ENCODE assay signal across 8 cellular contexts in the genomic region with DNA sequence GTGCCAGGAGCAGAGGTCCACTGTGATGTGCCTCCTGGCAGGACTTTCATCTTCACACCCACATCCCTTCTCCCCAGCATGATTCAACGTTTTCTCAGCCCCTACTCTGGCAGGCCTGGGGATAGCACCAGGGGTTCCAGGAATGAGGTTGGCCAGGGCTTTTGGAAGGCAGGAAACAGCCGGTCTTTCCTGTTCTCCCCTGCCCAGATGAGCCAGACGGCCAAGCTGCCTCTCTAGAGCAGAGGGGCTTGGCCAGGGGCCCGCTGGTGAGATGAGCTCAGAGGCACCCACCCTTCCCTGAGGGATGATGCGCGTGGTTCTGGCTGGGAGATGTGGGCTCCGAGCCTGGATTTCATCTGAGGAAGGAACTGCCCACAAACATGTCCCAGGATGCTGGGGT. TPM values are rescaled to one million over a fixed set of nuclear protein-coding genes. Genes with fewer than 3 reads are reported as not detected.
DNase-seq lines count a peak whose midpoint lies in the region; ATAC-seq and TF ChIP-seq lines count a peak whose summit lies in the region.

No MANE protein-coding gene starts in this region.

- H3K4me3 ChIP-seq in RWPE2 (ENCODE audit: severe bottlenecking) (no peak overlapping the region), fibroblast of the aortic adventitia (ENCODE audit: low read depth, low read length) (no peak overlapping the region), endodermal cell (ENCODE audit: low read length) (no peak overlapping the region)

- intact Hi-C loops in posterior vena cava (cut with DNase I), result no loop called here

- no peaks in the 10 kb centered on the region for H3K27me3 Mint-ChIP-seq in endodermal cell (ENCODE audit: insufficient read depth)
- peaks cover 20% of the 10 kb centered on the region for H3K27me3 Mint-ChIP-seq in activated T-cell treated with anti-CD3 and anti-CD28 coated beads, Interleukin-2, amount 50 U/mL, for 72 hours (ENCODE audit: low read depth)

- H3K4me1 Mint-ChIP-seq in endodermal cell, result no peaks in the 10 kb centered on the region
- peaks cover 10% of the 10 kb centered on the region for H3K4me1 Mint-ChIP-seq in activated T-cell treated with anti-CD3 and anti-CD28 coated beads, Interleukin-2, amount 50 U/mL, for 72 hours (ENCODE audit: low read depth)

- H3K27ac ChIP-seq in RWPE2 (ENCODE audit: poor library complexity, severe bottlenecking), result peak overlapping the region; percentile 42
- H3K27ac ChIP-seq in endodermal cell (ENCODE audit: low read depth, low read length), result no peak overlapping the region

- peak in 8 of 14 donors; percentile 4 to 90 (median 23) for DNase-seq in C1 segment of cervical spinal cord (lab: John Stamatoyannopoulos, UW)
- peak; percentile 91 for DNase-seq in RWPE2 (ENCODE audit: low spot score)
- peak; percentile 97 for DNase-seq in fibroblast of the aortic adventitia (ENCODE audit: low read depth)
- DNase-seq in posterior vena cava (ENCODE audit: low spot score), result peak; percentile 97
- DNase-seq in iPS-NIHi7 (ENCODE audit: extremely low spot score), result no peak
- no peak for DNase-seq in endodermal cell
- no peak for DNase-seq in SIG-M5 (lab: John Stamatoyannopoulos, UW)
- DNase-seq in activated T-cell treated with anti-CD3 and anti-CD28 coated beads, Interleukin-2, amount 50 U/mL, for 72 hours, result no peak

- H3K27me3 ChIP-seq in RWPE2 (ENCODE audit: insufficient read depth, poor library complexity, severe bottlenecking) (no peaks in the 10 kb centered on the region), endodermal cell (ENCODE audit: control insufficient read depth, insufficient read depth, low read length, poor library complexity, severe bottlenecking) (no peaks in the 10 kb centered on the region)

- H3K9me3 ChIP-seq in RWPE2 (ENCODE audit: severe bottlenecking) (no peaks in the 10 kb centered on the region), endodermal cell (ENCODE audit: control insufficient read depth, low read length) (no peaks in the 10 kb centered on the region)

- H3K36me3 Mint-ChIP-seq in endodermal cell (ENCODE audit: low read depth), result peaks cover 16% of the 10 kb centered on the region
- peaks cover 0 to 1% of the 10 kb centered on the region in 2 donors for H3K36me3 Mint-ChIP-seq in activated T-cell treated with anti-CD3 and anti-CD28 coated beads, Interleukin-2, amount 50 U/mL, for 72 hours (ENCODE audit: insufficient read depth in 2 of 2)

- TF ChIP-seq CTCF in RWPE2 (IDR thresholded peaks at IDR 0.05; ENCODE audit: poor library complexity, severe bottlenecking), result no peak
- TF ChIP-seq CTCF in fibroblast of the aortic adventitia (IDR thresholded peaks at IDR 0.05; ENCODE audit: insufficient read depth, low read length), result peak; percentile 13
- no peak for TF ChIP-seq CTCF in endodermal cell (conservative IDR thresholded peaks at IDR 0.05)

- H3K9ac ChIP-seq in endodermal cell (ENCODE audit: extremely low read depth, low read length, poor library complexity, severe bottlenecking), result no peak overlapping the region

- H3K9me3 Mint-ChIP-seq in endodermal cell, result no peaks in the 10 kb centered on the region
- no peaks in the 10 kb centered on the region for H3K9me3 Mint-ChIP-seq in activated T-cell treated with anti-CD3 and anti-CD28 coated beads, Interleukin-2, amount 50 U/mL, for 72 hours

- peak; percentile 82 for ATAC-seq in RWPE2 (ENCODE audit: low read depth)
- ATAC-seq in activated T-cell treated with anti-CD3 and anti-CD28 coated beads, Interleukin-2, amount 50 U/mL, for 72 hours (replicated peaks in 1 of 2), result no peak

- H3K27ac Mint-ChIP-seq in endodermal cell, result no peak overlapping the region
- H3K27ac Mint-ChIP-seq in activated T-cell treated with anti-CD3 and anti-CD28 coated beads, Interleukin-2, amount 50 U/mL, for 72 hours, result no peak overlapping the region

- H3K4me3 Mint-ChIP-seq in endodermal cell, result no peak overlapping the region
- no peak overlapping the region for H3K4me3 Mint-ChIP-seq in activated T-cell treated with anti-CD3 and anti-CD28 coated beads, Interleukin-2, amount 50 U/mL, for 72 hours

- 84 to 89% methylated on average over 6 to 7 of the region's 7 CpGs for WGBS in endodermal cell (ENCODE audit: insufficient coverage in 1 of 2, insufficient read length in 1 of 2), 2 experiments

- H3K4me1 ChIP-seq in RWPE2 (ENCODE audit: insufficient read depth, poor library complexity, severe bottlenecking) (peaks cover 13% of the 10 kb centered on the region), endodermal cell (ENCODE audit: control insufficient read depth, insufficient read depth, low read length) (no peaks in the 10 kb centered on the region)

- no peaks in the 10 kb centered on the region; the same call in 1 of the 2 replicates for H3K36me3 ChIP-seq in RWPE2 (ENCODE audit: low read depth)
- H3K36me3 ChIP-seq in endodermal cell (ENCODE audit: control insufficient read depth, insufficient read depth, low read length), result peaks cover 2% of the 10 kb centered on the region

RNA-seq across cellular contexts. Expression of a gene that starts 4.3 kb away (rescaled TPM):
- total RNA-seq in fibroblast of the aortic adventitia (ENCODE audit: low replicate concordance) (47.7 and 60.3 TPM in 2 replicates), posterior vena cava (10 to 100 TPM; 39.0 to 52.1 TPM), endodermal cell (100 to 1,000 TPM; 120 to 170 TPM)
- 187 TPM for polyA plus RNA-seq in endodermal cell (2013, experiment 1 of 2)
- polyA plus RNA-seq in endodermal cell (2013, experiment 2 of 2), result 180 TPM
- under 1 TPM; 0.37 to 0.67 TPM for total RNA-seq in activated T-cell treated with anti-CD3 and anti-CD28 coated beads, Interleukin-2, amount 50 U/mL, for 72 hours

RNA-seq across cellular contexts. Expression of a gene that starts 27.0 kb away (rescaled TPM):
- total RNA-seq in fibroblast of the aortic adventitia (ENCODE audit: low replicate concordance) (6.8 and 18.4 TPM in 2 replicates), posterior vena cava (10 to 100 TPM; 20.2 to 27.6 TPM), endodermal cell (10 to 100 TPM; 69.4 to 82.6 TPM)
- polyA plus RNA-seq in endodermal cell (2013, experiment 1 of 2), result 46.1 TPM
- polyA plus RNA-seq in endodermal cell (2013, experiment 2 of 2), result 39.7 TPM
- total RNA-seq in activated T-cell treated with anti-CD3 and anti-CD28 coated beads, Interleukin-2, amount 50 U/mL, for 72 hours, result 10 to 100 TPM; 22.2 to 23.8 TPM

Comparison
In these comparisons a context has a peak if more than half of its experiments do, and no peak if none do; other contexts are left out.
1. DNase-seq: peak in C1 segment of cervical spinal cord (8 of 14), RWPE2 (single experiment), fibroblast of the aortic adventitia (single experiment) and posterior vena cava (single experiment); none in iPS-NIHi7 (single experiment), endodermal cell (single experiment), SIG-M5 (single experiment) and activated T-cell treated with anti-CD3 and anti-CD28 coated beads, Interleukin-2, amount 50 U/mL, for 72 hours (0 of 2).
2. RNA of a gene that starts 4.3 kb away (total RNA-seq): 120 to 170 TPM in endodermal cell, 47.7 to 60.3 TPM in fibroblast of the aortic adventitia and 39.0 to 52.1 TPM in posterior vena cava; 0.37 to 0.67 TPM in activated T-cell treated with anti-CD3 and anti-CD28 coated beads, Interleukin-2, amount 50 U/mL, for 72 hours; every median in the first group is over 10 times any median in the second.